17 cellular contexts compared by ENCODE assay signal in the genomic region with DNA sequence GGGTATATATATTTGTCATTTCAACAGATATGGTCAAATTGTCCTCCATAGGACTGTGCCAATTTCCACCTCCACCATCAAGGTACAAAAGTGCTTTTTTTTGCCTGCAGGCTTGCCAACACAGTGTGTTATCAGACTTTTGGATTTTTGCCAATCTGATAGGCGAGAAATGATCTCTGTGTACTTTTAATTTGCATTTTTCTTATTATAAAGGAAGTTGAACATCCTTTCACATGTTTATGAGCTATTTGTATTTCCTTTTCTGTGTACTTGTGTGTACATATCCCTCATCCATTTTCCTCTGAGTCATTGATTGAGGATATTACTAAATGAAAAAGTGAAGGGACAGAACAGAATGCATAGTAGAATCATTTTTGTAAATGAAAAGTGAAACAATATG. TPM values are rescaled to one million over a fixed set of nuclear protein-coding genes. Genes with fewer than 3 reads are reported as not detected.
DNase-seq lines count a peak whose midpoint lies in the region; ATAC-seq and TF ChIP-seq lines count a peak whose summit lies in the region.
"Had no signal": no experiment of that assay in that cellular context is flagged by ENCODE, and none has a peak within 500 bp of the region (broad histone marks: within the 10 kb centered on the region; RNA-seq: fewer than 3 reads in every experiment).

No MANE protein-coding gene starts in this region.

- TF ChIP-seq CTCF in HEK293 (tag by site-specific recombination; IDR thresholded peaks at IDR 0.05): no peak
- TF ChIP-seq CTCF in RWPE2 (IDR thresholded peaks at IDR 0.05; ENCODE audit: poor library complexity, severe bottlenecking): no peak
- no peak for TF ChIP-seq CTCF in liver (IDR thresholded peaks at IDR 0.05; ENCODE audit: low read depth, low read length, missing input control)
- TF ChIP-seq CTCF in Caco-2 (IDR thresholded peaks at IDR 0.05; ENCODE audit: insufficient read depth in 1 of 2, low read depth in 1 of 2, low read length in 1 of 2, severe bottlenecking in 1 of 2, unreplicated experiment in 1 of 2): no peak

- 14% methylated on average over 1 of the region's 1 CpG for WGBS in liver

- DNase-seq in DMS79 treated with DMSO at 0.1 percent for 48 hours (lab: John Stamatoyannopoulos, UW) (peak; percentile 35), DMS79 (lab: John Stamatoyannopoulos, UW) (no peak), RWPE2 (ENCODE audit: low spot score) (no peak), SHP77 treated with DMSO at 0.1 percent for 48 hours (lab: John Stamatoyannopoulos, UW) (no peak), Caco-2 (no peak)
- DNase-seq: activated naive CD4-positive, alpha-beta T cell; aorta; C1 segment of cervical spinal cord; H7; mesendoderm; MG63; right cardiac atrium had no signal

- ATAC-seq in RWPE2 (ENCODE audit: low read depth) (peak; percentile 8; the same call in 2 of the 3 replicates), GM18502 (IDR thresholded peaks at IDR 0.05; ENCODE audit: poor library complexity, unreplicated experiment) (no peak)

- no peak overlapping the region for H3K4me3 Mint-ChIP-seq in Caco-2 (ENCODE audit: unreplicated experiment)
- H3K4me3 Mint-ChIP-seq: neural crest cell had no signal

- H3K36me3 ChIP-seq in HEK293 (ENCODE audit: control insufficient read depth in 2 of 2, insufficient read depth in 1 of 2, low read length in 2 of 2): no peaks in the 10 kb centered on the region
- H3K36me3 ChIP-seq in RWPE2 (ENCODE audit: low read depth): no peaks in the 10 kb centered on the region
- no peaks in the 10 kb centered on the region for H3K36me3 ChIP-seq in liver (ENCODE audit: control insufficient read depth in 4 of 4, insufficient read depth in 3 of 4, low read depth in 1 of 4, low read length in 3 of 4)
- H3K36me3 ChIP-seq in Caco-2 (ENCODE audit: control insufficient read depth, insufficient read depth, low read length): no peaks in the 10 kb centered on the region
- H3K36me3 ChIP-seq: MG63 had no signal

- H3K4me3 ChIP-seq in HEK293 (ENCODE audit: low read depth, low read length) (no peak overlapping the region), RWPE2 (ENCODE audit: severe bottlenecking) (no peak overlapping the region), liver (ENCODE audit: low read depth in 1 of 3, low read length in 3 of 3) (no peak overlapping the region), Caco-2 (ENCODE audit: low read depth, low read length) (no peak overlapping the region)
- H3K4me3 ChIP-seq: MG63, SK-N-MC had no signal

- CTCF ChIA-PET in HEK293 (lab: Yijun Ruan, JAX) (interaction anchor here (0.6 to 2.1 kb wide), 2 partner anchors 8 to 105 kb away, joined by 4 to 12 read pairs; no protein-coding TSS in a partner anchor), Caco-2 (lab: Charles Lee) (interaction anchor here (0.6 kb wide), 1 partner anchor 140 kb away, joined by 4 read pairs; no protein-coding TSS in a partner anchor)

- peak; percentile 17 to 39 for TF ChIP-seq RAD21 in liver (IDR thresholded peaks at IDR 0.05)

- no peak overlapping the region for H3K27ac ChIP-seq in HEK293 (ENCODE audit: extremely low read depth, low read depth, low read length)
- H3K27ac ChIP-seq in RWPE2 (ENCODE audit: poor library complexity, severe bottlenecking): peak overlapping the region; percentile 5
- H3K27ac ChIP-seq in liver (ENCODE audit: low read depth in 1 of 2, low read length in 2 of 2): peak overlapping the region; percentile 63 to 69
- H3K27ac ChIP-seq: SK-N-MC had no signal

- no peaks in the 10 kb centered on the region for H3K9me3 Mint-ChIP-seq in Caco-2 (ENCODE audit: unreplicated experiment)

- H3K4me1 ChIP-seq in HEK293 (ENCODE audit: control insufficient read depth, insufficient read depth, low read length) (no peaks in the 10 kb centered on the region), RWPE2 (ENCODE audit: insufficient read depth, poor library complexity, severe bottlenecking) (peaks cover 22% of the 10 kb centered on the region), liver (ENCODE audit: control insufficient read depth in 4 of 4, insufficient read depth in 4 of 4, low read length in 3 of 4) (peaks cover 13 to 22% (median 18%) of the 10 kb centered on the region in 4 donors), Caco-2 (peaks cover 7% of the 10 kb centered on the region)

- intact Hi-C loops in Caco-2 (cut with micrococcal nuclease; ENCODE audit: unreplicated experiment): no loop called here

- H3K27me3 ChIP-seq in RWPE2 (ENCODE audit: insufficient read depth, poor library complexity, severe bottlenecking) (no peaks in the 10 kb centered on the region), liver (ENCODE audit: control insufficient read depth in 4 of 4, insufficient read depth in 4 of 4, low read length in 3 of 4) (no peaks in the 10 kb centered on the region), Caco-2 (replicated peaks; ENCODE audit: control insufficient read depth, insufficient read depth, low read length) (no peaks in the 10 kb centered on the region)
- H3K27me3 ChIP-seq: MG63 had no signal

- H3K4me1 Mint-ChIP-seq in Caco-2 (ENCODE audit: low read depth, unreplicated experiment): peaks cover 7% of the 10 kb centered on the region

- BruUV-seq in Caco-2 (replicated peaks; lab: Mats Ljungman, UMichigan): no TSS peak

- POLR2A ChIA-PET in HEK293 (lab: Yijun Ruan, JAX): no interaction called here
- POLR2A ChIA-PET in Caco-2 (lab: Charles Lee): no interaction called here

- no peaks in the 10 kb centered on the region for H3K27me3 Mint-ChIP-seq in Caco-2 (ENCODE audit: insufficient read depth, unreplicated experiment)

- H3K36me3 Mint-ChIP-seq in Caco-2 (ENCODE audit: insufficient read depth, unreplicated experiment): no peaks in the 10 kb centered on the region

- H3K9me3 ChIP-seq in HEK293 (ENCODE audit: control insufficient read depth, insufficient read depth, low read depth, low read length) (no peaks in the 10 kb centered on the region), RWPE2 (ENCODE audit: severe bottlenecking) (no peaks in the 10 kb centered on the region), liver (ENCODE audit: control insufficient read depth in 4 of 4, low read length in 3 of 4) (no peaks in the 10 kb centered on the region), Caco-2 (no peaks in the 10 kb centered on the region)
- H3K9me3 ChIP-seq: MG63 had no signal

- H3K9ac ChIP-seq in liver (ENCODE audit: low read depth in 1 of 2, low read length in 2 of 2): no peak overlapping the region

- H3K27ac Mint-ChIP-seq in Caco-2 (ENCODE audit: unreplicated experiment): no peak overlapping the region

TF ChIP-seq in HEK293, 187 proteins besides CTCF, POLR2A, EP300 and RAD21 (continues in another document):
- TF ChIP-seq ZNF274 (IDR thresholded peaks at IDR 0.05; ENCODE audit: low read length) (no peak), ZNF274 (tag by site-specific recombination; IDR thresholded peaks at IDR 0.05; ENCODE audit: borderline replicate concordance) (no peak)

TF ChIP-seq in liver, 16 proteins besides CTCF, POLR2A, EP300 and RAD21 (continues in another document):
- TF ChIP-seq HNF4G (IDR thresholded peaks at IDR 0.05) (no peak), GABPA (IDR thresholded peaks at IDR 0.05 in 1 of 2, conservative IDR thresholded peaks at IDR 0.05 in 1 of 2) (peak in 1 of 2 donors; percentile 51), EGR1 (IDR thresholded peaks at IDR 0.05; ENCODE audit: low read depth in 2 of 2) (peak in 1 of 2 donors; percentile 44), FOXA1 (IDR thresholded peaks at IDR 0.05) (peak; percentile 78), TAF1 (conservative IDR thresholded peaks at IDR 0.05) (no peak), YY1 (IDR thresholded peaks at IDR 0.05) (peak; percentile 94), SP1 (IDR thresholded peaks at IDR 0.05) (peak; percentile 51)
- TF ChIP-seq, protein P1, sequence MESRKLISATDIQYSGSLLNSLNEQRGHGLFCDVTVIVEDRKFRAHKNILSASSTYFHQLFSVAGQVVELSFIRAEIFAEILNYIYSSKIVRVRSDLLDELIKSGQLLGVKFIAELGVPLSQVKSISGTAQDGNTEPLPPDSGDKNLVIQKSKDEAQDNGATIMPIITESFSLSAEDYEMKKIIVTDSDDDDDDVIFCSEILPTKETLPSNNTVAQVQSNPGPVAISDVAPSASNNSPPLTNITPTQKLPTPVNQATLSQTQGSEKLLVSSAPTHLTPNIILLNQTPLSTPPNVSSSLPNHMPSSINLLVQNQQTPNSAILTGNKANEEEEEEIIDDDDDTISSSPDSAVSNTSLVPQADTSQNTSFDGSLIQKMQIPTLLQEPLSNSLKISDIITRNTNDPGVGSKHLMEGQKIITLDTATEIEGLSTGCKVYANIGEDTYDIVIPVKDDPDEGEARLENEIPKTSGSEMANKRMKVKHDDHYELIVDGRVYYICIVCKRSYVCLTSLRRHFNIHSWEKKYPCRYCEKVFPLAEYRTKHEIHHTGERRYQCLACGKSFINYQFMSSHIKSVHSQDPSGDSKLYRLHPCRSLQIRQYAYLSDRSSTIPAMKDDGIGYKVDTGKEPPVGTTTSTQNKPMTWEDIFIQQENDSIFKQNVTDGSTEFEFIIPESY (IDR thresholded peaks at IDR 0.05): peak; percentile 75
- TF ChIP-seq, protein P2, sequence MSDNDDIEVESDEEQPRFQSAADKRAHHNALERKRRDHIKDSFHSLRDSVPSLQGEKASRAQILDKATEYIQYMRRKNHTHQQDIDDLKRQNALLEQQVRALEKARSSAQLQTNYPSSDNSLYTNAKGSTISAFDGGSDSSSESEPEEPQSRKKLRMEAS (IDR thresholded peaks at IDR 0.05): peak; percentile 48
- TF ChIP-seq, protein P3, sequence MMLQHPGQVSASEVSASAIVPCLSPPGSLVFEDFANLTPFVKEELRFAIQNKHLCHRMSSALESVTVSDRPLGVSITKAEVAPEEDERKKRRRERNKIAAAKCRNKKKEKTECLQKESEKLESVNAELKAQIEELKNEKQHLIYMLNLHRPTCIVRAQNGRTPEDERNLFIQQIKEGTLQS (IDR thresholded peaks at IDR 0.05): no peak

RNA-seq across cellular contexts. Expression of a gene that starts 39.0 kb away (rescaled TPM):
- total RNA-seq in liver: 1 to 10 TPM; 9.5 to 9.9 TPM
- 10 to 100 TPM in 1 of 2 donors, 1 to 10 TPM in 1; 5.8 to 10.6 TPM for polyA plus RNA-seq in liver
- 65.0 and 65.2 TPM in 2 replicates for total RNA-seq in Caco-2 (2022)
